2 cellular contexts compared by ENCODE assay signal in the genomic region with DNA sequence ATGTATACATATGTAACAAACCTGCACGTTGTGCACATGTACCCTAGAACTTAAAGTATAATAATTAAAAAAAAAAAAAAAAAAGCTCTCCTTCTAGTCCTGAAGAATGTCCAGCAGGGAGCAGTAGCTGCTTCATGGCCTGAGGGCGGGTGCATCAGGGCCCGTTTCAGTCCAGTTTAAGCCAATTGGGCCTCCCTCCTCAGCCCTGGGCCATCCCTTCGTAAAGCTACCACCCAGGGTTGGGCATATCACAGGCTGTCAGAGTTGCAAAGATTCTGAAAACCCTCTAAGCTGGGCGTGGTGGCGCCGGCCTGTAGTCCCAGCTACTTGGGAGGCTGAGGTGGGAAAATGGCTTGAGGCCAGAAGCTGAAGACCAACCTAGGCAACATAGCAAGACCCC.
TF ChIP-seq lines count a peak whose summit lies in the region.

No MANE protein-coding gene starts in this region.

TF ChIP-seq in GM23338, 12 proteins besides CTCF, POLR2A, EP300 and RAD21 (continued from another document):
- TF ChIP-seq, protein P1, sequence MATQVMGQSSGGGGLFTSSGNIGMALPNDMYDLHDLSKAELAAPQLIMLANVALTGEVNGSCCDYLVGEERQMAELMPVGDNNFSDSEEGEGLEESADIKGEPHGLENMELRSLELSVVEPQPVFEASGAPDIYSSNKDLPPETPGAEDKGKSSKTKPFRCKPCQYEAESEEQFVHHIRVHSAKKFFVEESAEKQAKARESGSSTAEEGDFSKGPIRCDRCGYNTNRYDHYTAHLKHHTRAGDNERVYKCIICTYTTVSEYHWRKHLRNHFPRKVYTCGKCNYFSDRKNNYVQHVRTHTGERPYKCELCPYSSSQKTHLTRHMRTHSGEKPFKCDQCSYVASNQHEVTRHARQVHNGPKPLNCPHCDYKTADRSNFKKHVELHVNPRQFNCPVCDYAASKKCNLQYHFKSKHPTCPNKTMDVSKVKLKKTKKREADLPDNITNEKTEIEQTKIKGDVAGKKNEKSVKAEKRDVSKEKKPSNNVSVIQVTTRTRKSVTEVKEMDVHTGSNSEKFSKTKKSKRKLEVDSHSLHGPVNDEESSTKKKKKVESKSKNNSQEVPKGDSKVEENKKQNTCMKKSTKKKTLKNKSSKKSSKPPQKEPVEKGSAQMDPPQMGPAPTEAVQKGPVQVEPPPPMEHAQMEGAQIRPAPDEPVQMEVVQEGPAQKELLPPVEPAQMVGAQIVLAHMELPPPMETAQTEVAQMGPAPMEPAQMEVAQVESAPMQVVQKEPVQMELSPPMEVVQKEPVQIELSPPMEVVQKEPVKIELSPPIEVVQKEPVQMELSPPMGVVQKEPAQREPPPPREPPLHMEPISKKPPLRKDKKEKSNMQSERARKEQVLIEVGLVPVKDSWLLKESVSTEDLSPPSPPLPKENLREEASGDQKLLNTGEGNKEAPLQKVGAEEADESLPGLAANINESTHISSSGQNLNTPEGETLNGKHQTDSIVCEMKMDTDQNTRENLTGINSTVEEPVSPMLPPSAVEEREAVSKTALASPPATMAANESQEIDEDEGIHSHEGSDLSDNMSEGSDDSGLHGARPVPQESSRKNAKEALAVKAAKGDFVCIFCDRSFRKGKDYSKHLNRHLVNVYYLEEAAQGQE (IDR thresholded peaks at IDR 0.05; ENCODE audit: unreplicated experiment) = no peak
- no peak for TF ChIP-seq EZH2 (IDR thresholded peaks at IDR 0.05; ENCODE audit: low read depth, unreplicated experiment)

TF ChIP-seq in WTC11, 78 proteins besides CTCF, POLR2A, EP300 and RAD21 (continued from another document):
- TF ChIP-seq, protein P2, sequence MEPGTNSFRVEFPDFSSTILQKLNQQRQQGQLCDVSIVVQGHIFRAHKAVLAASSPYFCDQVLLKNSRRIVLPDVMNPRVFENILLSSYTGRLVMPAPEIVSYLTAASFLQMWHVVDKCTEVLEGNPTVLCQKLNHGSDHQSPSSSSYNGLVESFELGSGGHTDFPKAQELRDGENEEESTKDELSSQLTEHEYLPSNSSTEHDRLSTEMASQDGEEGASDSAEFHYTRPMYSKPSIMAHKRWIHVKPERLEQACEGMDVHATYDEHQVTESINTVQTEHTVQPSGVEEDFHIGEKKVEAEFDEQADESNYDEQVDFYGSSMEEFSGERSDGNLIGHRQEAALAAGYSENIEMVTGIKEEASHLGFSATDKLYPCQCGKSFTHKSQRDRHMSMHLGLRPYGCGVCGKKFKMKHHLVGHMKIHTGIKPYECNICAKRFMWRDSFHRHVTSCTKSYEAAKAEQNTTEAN (CRISPR knock-in tag; IDR thresholded peaks at IDR 0.05) = no peak
- TF ChIP-seq SP1 (CRISPR knock-in tag; conservative IDR thresholded peaks at IDR 0.05) (no peak), ZNF263 (CRISPR knock-in tag; IDR thresholded peaks at IDR 0.05; ENCODE audit: low read depth) (no peak)
